In genomic region chr3:114126461-114126860, GRCh38 we compare ENCODE assay signal across 35 cellular contexts. TPM values are rescaled to one million over a fixed set of nuclear protein-coding genes. Genes with fewer than 3 reads are reported as not detected.
"Had no signal": no experiment of that assay in that cellular context is flagged by ENCODE, and none has a peak within 500 bp of the region (broad histone marks: within the 10 kb centered on the region; RNA-seq: fewer than 3 reads in every experiment).

No MANE protein-coding gene starts in this region.

- H3K9me3 ChIP-seq: esophagus muscularis mucosa, gastroesophageal sphincter, heart left ventricle, prostate gland, right atrium auricular region, stomach, thyroid gland, vagina had no signal

- H3K4me2 ChIP-seq: hepatocyte, smooth muscle cell had no signal

- H3K4me1 ChIP-seq: foreskin keratinocyte, prostate gland, stomach, thyroid gland, vagina had no signal

- H3K4me3 Mint-ChIP-seq: dendritic cell treated with granulocyte-macrophage colony-stimulating factor and Interleukin-4, amounts not matched to agents 40 ng/mL and 50 ng/mL, for 4 days; memory B cell; mesothelial cell of epicardium; naive thymus-derived CD4-positive, alpha-beta T cell; nephron had no signal

- H3K27ac ChIP-seq: esophagus muscularis mucosa, foreskin keratinocyte, gastroesophageal sphincter, heart left ventricle, hepatocyte, prostate gland, right atrium auricular region, stomach, thyroid gland, vagina had no signal

- DNase-seq: effector memory CD4-positive, alpha-beta T cell; foreskin keratinocyte; heart left ventricle; kidney; naive thymus-derived CD4-positive, alpha-beta T cell; nucleus accumbens; stimulated activated CD4-positive, alpha-beta T cell treated with anti-CD3 and anti-CD28 coated beads, Interleukin-12 subunit alpha, Interleukin-12 subunit beta, amount 100 ng/mL, for 4 hours; stimulated activated CD4-positive, alpha-beta T cell treated with anti-CD3 and anti-CD28 coated beads, Interleukin-1b, Interleukin-23, amount 100 ng/mL, for 48 hours; stimulated activated CD4-positive, alpha-beta T cell treated with anti-CD3 and anti-CD28 coated beads, Interleukin-4, amount 100 ng/mL, for 1 hour; stimulated activated CD8-positive, alpha-beta memory T cell treated with anti-CD3 and anti-CD28 coated beads, Interleukin-4, amount 100 ng/mL, for 48 hours; stimulated activated naive CD4-positive, alpha-beta T cell treated with Interleukin-2 at 50 U/mL for 16 hours; stomach; thyroid gland had no signal

- H3K79me2 ChIP-seq: hepatocyte had no signal

- H3K4me1 Mint-ChIP-seq: memory B cell; naive thymus-derived CD4-positive, alpha-beta T cell had no signal

- H3K36me3 ChIP-seq: esophagus muscularis mucosa, gastroesophageal sphincter, heart left ventricle, prostate gland, right atrium auricular region, stomach, thyroid gland, vagina had no signal

- H3K27ac Mint-ChIP-seq: dendritic cell treated with granulocyte-macrophage colony-stimulating factor and Interleukin-4, amounts not matched to agents 40 ng/mL and 50 ng/mL, for 4 days; memory B cell; mesothelial cell of epicardium; naive thymus-derived CD4-positive, alpha-beta T cell; nephron had no signal

- H3K36me3 Mint-ChIP-seq: memory B cell; mesothelial cell of epicardium; naive thymus-derived CD4-positive, alpha-beta T cell had no signal

- H2AFZ ChIP-seq: hepatocyte had no signal

- H3K27me3 ChIP-seq: esophagus muscularis mucosa, foreskin keratinocyte, gastroesophageal sphincter, heart left ventricle, hepatocyte, right atrium auricular region, stomach, thyroid gland, vagina had no signal

- H3K27me3 Mint-ChIP-seq: dendritic cell treated with granulocyte-macrophage colony-stimulating factor and Interleukin-4, amounts not matched to agents 40 ng/mL and 50 ng/mL, for 4 days; memory B cell had no signal

- H3K4me3 ChIP-seq: esophagus muscularis mucosa, gastroesophageal sphincter, heart left ventricle, hepatocyte, lung, prostate gland, right atrium auricular region, smooth muscle cell, stomach, thyroid gland, vagina had no signal

- ATAC-seq: foreskin keratinocyte; gastroesophageal sphincter; heart left ventricle; left lobe of liver; naive thymus-derived CD4-positive, alpha-beta T cell; sciatic nerve had no signal

- H3K9me3 Mint-ChIP-seq: dendritic cell treated with granulocyte-macrophage colony-stimulating factor and Interleukin-4, amounts not matched to agents 40 ng/mL and 50 ng/mL, for 4 days; memory B cell; mesothelial cell of epicardium; nephron had no signal

RNA-seq across cellular contexts. Expression of gene DRD3, which starts 52.4 kb away (rescaled TPM):
- total RNA-seq: endothelial cell of umbilical vein; epithelial cell of proximal tubule; esophagus muscularis mucosa; fibroblast of lung; foreskin keratinocyte; gastroesophageal sphincter; heart left ventricle; hepatocyte; kidney; left lobe of liver; liver; lung; mesothelial cell of epicardium; mucosa of gallbladder; naive thymus-derived CD4-positive, alpha-beta T cell; osteocyte; prostate gland; right atrium auricular region; sciatic nerve; smooth muscle cell; stomach; subcutaneous adipose tissue; thyroid gland; ureter; vagina had no signal
- polyA plus RNA-seq: endothelial cell of umbilical vein; fibroblast of lung; foreskin keratinocyte; heart left ventricle; hepatocyte; liver; lung; naive thymus-derived CD4-positive, alpha-beta T cell; smooth muscle cell; stomach had no signal
